In genomic region chr11:104291646-104292045, GRCh38 we compare ENCODE assay signal across 22 cellular contexts.
"Had no signal": no experiment of that assay in that cellular context is flagged by ENCODE, and none has a peak within 500 bp of the region (broad histone marks: within the 10 kb centered on the region; RNA-seq: fewer than 3 reads in every experiment).

No MANE protein-coding gene starts in this region.

- H3K36me3 ChIP-seq: brain microvascular endothelial cell, left ventricle myocardium inferior, right atrium auricular region, tibial nerve had no signal

- H3K4me1 ChIP-seq: foreskin keratinocyte, left ventricle myocardium inferior, right atrium auricular region, tibial nerve had no signal

- ATAC-seq: effector memory CD8-positive, alpha-beta T cell; foreskin keratinocyte had no signal

- H3K27ac ChIP-seq: brain microvascular endothelial cell, foreskin keratinocyte, left ventricle myocardium inferior, right atrium auricular region, tibial nerve had no signal

- DNase-seq: activated CD4-positive, alpha-beta T cell treated with anti-CD3 and anti-CD28 coated beads for 48 hours; activated CD4-positive, alpha-beta T cell treated with anti-CD3 and anti-CD28 coated beads, Interleukin-2, amount 50 U/mL, for 48 hours; activated CD4-positive, CD25-positive, alpha-beta regulatory T cell; activated CD8-positive, alpha-beta memory T cell treated with anti-CD3 and anti-CD28 coated beads, Interleukin-2, amount 50 U/mL, for 4 hours; activated effector memory CD4-positive, alpha-beta T cell treated with anti-CD3 and anti-CD28 coated beads, Interleukin-2, amount 50 U/mL, for 16 hours; activated naive CD4-positive, alpha-beta T cell treated with anti-CD3 and anti-CD28 coated beads for 36 hours; activated naive CD8-positive, alpha-beta T cell treated with anti-CD3 and anti-CD28 coated beads for 36 hours; activated T-cell treated with anti-CD3 and anti-CD28 coated beads, Interleukin-2, amount 50 U/mL, for 1 hour; amniotic stem cell; brain microvascular endothelial cell; caudate nucleus; cortex of kidney; effector memory CD8-positive, alpha-beta T cell; foreskin keratinocyte; left ventricle myocardium inferior; naive B cell; nephron progenitor cell; occipital lobe; stimulated activated naive CD4-positive, alpha-beta T cell treated with Interleukin-2 at 50 U/mL for 16 hours; T-helper 1 cell had no signal

- H3K9me3 ChIP-seq: right atrium auricular region, tibial nerve had no signal

- H3K4me3 ChIP-seq: left ventricle myocardium inferior, right atrium auricular region, tibial nerve had no signal

- H3K27me3 ChIP-seq: brain microvascular endothelial cell, foreskin keratinocyte, right atrium auricular region, tibial nerve had no signal
